Comparison of ENCODE assay signal across 15 cellular contexts in the genomic region with DNA sequence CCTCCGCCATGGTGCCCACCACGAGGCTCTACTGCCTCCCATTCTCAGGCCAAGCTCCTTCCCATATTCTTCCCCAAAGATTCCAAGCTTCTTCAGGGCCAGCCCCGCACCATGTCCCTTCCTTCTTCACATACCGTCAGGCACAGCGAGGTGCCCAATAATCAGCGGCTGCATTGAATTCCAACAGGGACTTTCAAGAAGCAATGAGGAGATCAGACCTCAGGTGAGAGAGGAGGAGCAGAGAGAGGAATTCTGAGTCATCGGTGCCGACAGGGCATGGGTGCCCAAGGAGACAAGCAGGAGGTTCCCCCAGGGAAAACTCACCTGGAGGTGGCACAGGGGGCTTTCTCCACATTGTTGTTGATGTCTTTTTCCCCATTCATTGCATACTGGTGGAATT. TPM values are rescaled to one million over a fixed set of nuclear protein-coding genes. Genes with fewer than 3 reads are reported as not detected.
DNase-seq lines count a peak whose midpoint lies in the region; ATAC-seq and TF ChIP-seq lines count a peak whose summit lies in the region.
"Had no signal": no experiment of that assay in that cellular context is flagged by ENCODE, and none has a peak within 500 bp of the region (broad histone marks: within the 10 kb centered on the region; RNA-seq: fewer than 3 reads in every experiment).

No MANE protein-coding gene starts in this region.

- peak overlapping the region; percentile 30 to 48 for H3K4me3 ChIP-seq in duodenal mucosa (ENCODE audit: low read depth in 1 of 2, low read length in 2 of 2)
- H3K4me3 ChIP-seq in mucosa of descending colon = no peak overlapping the region
- H3K4me3 ChIP-seq in spleen = no peak overlapping the region

- TF ChIP-seq RAD21 in Ishikawa (IDR thresholded peaks at IDR 0.05; ENCODE audit: low read depth) = no peak

- peak overlapping the region in 1 of 2 donors; percentile 26 for H3K9ac ChIP-seq in duodenal mucosa (ENCODE audit: low read depth in 1 of 2, low read length in 2 of 2)

- TF ChIP-seq EP300 in Ishikawa (IDR thresholded peaks at IDR 0.05; ENCODE audit: borderline replicate concordance) = no peak

- in situ Hi-C loops in ACHN (cut with HindIII; ENCODE audit: low pct_ligation_motif_present, low pct_unique_long_range_greater_than_20kb, low sequenced_read_pairs) = no loop called here

- no peak for TF ChIP-seq CTCF in mucosa of descending colon (IDR thresholded peaks at IDR 0.05)
- no peak for TF ChIP-seq CTCF in spleen (IDR thresholded peaks at IDR 0.05 in 8 of 11, conservative IDR thresholded peaks at IDR 0.05 in 3 of 11)

- no peak for TF ChIP-seq POLR2A in spleen (IDR thresholded peaks at IDR 0.05)
- TF ChIP-seq POLR2A in erythroblast (IDR thresholded peaks at IDR 0.05; ENCODE audit: low read length) = no peak

- H3K27ac ChIP-seq in duodenal mucosa (ENCODE audit: low read depth, low read length) = no peak overlapping the region
- H3K27ac ChIP-seq in spleen = no peak overlapping the region

- intact Hi-C loops in mucosa of descending colon (cut with DNase I, micrococcal nuclease) (no loop called here), spleen (cut with DNase I; ENCODE audit: low total_unique reads) (no loop called here)

- H3K9me3 ChIP-seq in duodenal mucosa (ENCODE audit: control insufficient read depth in 1 of 2, low read length in 2 of 2) (no peaks in the 10 kb centered on the region), mucosa of descending colon (no peaks in the 10 kb centered on the region), spleen (no peaks in the 10 kb centered on the region)
- H3K9me3 ChIP-seq: BE2C had no signal

- DNase-seq in mucosa of descending colon (no peak), spleen (peak; percentile 4), middle frontal gyrus (ENCODE audit: extremely low spot score, low spot score) (no peak), ACHN (no peak), erythroblast (lab: John Stamatoyannopoulos, UW) (no peak)
- DNase-seq: BE2C; C1 segment of cervical spinal cord; CD4-positive, CD25-positive, alpha-beta regulatory T cell; CD8-positive, alpha-beta memory T cell; COR-L47; H9 had no signal

- peaks cover 37% of the 10 kb centered on the region in 2 donors for H3K4me1 ChIP-seq in duodenal mucosa (ENCODE audit: control insufficient read depth in 1 of 2, insufficient read depth in 2 of 2, low read length in 2 of 2)
- H3K4me1 ChIP-seq in mucosa of descending colon (ENCODE audit: low read depth) = peaks cover 16% of the 10 kb centered on the region
- peaks cover 0 to 9% (median 7%) of the 10 kb centered on the region in 6 donors for H3K4me1 ChIP-seq in spleen
- H3K4me1 ChIP-seq: BE2C had no signal

- WGBS in spleen, 5 donors = 83 to 91% (median 87%) methylated on average over 8 of the region's 8 CpGs

- peaks cover 3 to 4% of the 10 kb centered on the region in 2 donors for H3K27me3 ChIP-seq in duodenal mucosa (ENCODE audit: control insufficient read depth in 1 of 2, insufficient read depth in 2 of 2, low read length in 2 of 2)
- H3K27me3 ChIP-seq in spleen (replicated peaks in 1 of 7) = peaks cover 0 to 38% (median 10%) of the 10 kb centered on the region in 7 donors
- H3K27me3 ChIP-seq: BE2C had no signal

- ATAC-seq in mucosa of descending colon = peak; percentile 17

- no peaks in the 10 kb centered on the region for H3K36me3 ChIP-seq in duodenal mucosa (ENCODE audit: control insufficient read depth in 1 of 2, insufficient read depth in 2 of 2, low read length in 2 of 2)
- no peaks in the 10 kb centered on the region for H3K36me3 ChIP-seq in mucosa of descending colon (ENCODE audit: low read depth)
- no peaks in the 10 kb centered on the region for H3K36me3 ChIP-seq in spleen
- H3K36me3 ChIP-seq: BE2C had no signal

TF ChIP-seq in Ishikawa, 13 proteins besides CTCF, POLR2A, EP300 and RAD21:
- peak; percentile 43 for TF ChIP-seq TEAD4 (IDR thresholded peaks at IDR 0.05)
- TF ChIP-seq NFIC (IDR thresholded peaks at IDR 0.05) = no peak

RNA-seq across cellular contexts. Expression of gene NOS2, which starts 2.0 kb away (rescaled TPM):
- total RNA-seq in mucosa of descending colon = 10 to 100 TPM; 10.5 to 67.1 (median 11.0) TPM
- total RNA-seq in spleen = under 1 TPM in 6 of 7 donors, not detected in 1; 0.12 to 0.69 (median 0.32) TPM
- polyA plus RNA-seq in spleen = under 1 TPM; 0.02 to 0.10 (median 0.07) TPM
- total RNA-seq: A172, HT-29 had no signal
- polyA plus RNA-seq: CD4-positive, CD25-positive, alpha-beta regulatory T cell; CD8-positive, alpha-beta memory T cell had no signal

Comparison
In these comparisons a context has a peak if more than half of its experiments do, and no peak if none do; other contexts are left out.
1. H3K4me3 ChIP-seq: peak in duodenal mucosa (2 of 2); none in mucosa of descending colon (single experiment) and spleen (0 of 8).
2. RNA of gene NOS2, which starts 2.0 kb away (total RNA-seq): 10.5 to 67.1 TPM in mucosa of descending colon; 0.12 to 0.69 TPM in spleen; every median in the first group is over 4 times any median in the second.